Comparison of ENCODE assay signal across 12 cellular contexts in genomic region chr6:15429146-15430110, GRCh38.
A peak's percentile ranks its signal among the peaks of the same experiment; 100 is the strongest.
DNase-seq lines count a peak whose midpoint lies in the region; ATAC-seq lines count a peak whose summit lies in the region.
"Had no signal": no experiment of that assay in that cellular context is flagged by ENCODE, and none has a peak within 500 bp of the region (broad histone marks: within the 10 kb centered on the region; RNA-seq: fewer than 3 reads in every experiment).

No MANE protein-coding gene starts in this region.

- no peak for ATAC-seq in HG02981 (IDR thresholded peaks at IDR 0.05; ENCODE audit: unreplicated experiment)

- H3K4me2 ChIP-seq in skeletal muscle satellite cell (ENCODE audit: low read length): peak overlapping the region; percentile 67

- H3K9me3 ChIP-seq in SJCRH30 (replicated peaks) (no peaks in the 10 kb centered on the region), skeletal muscle satellite cell (replicated peaks; ENCODE audit: low read length) (no peaks in the 10 kb centered on the region), HAP-1 (no peaks in the 10 kb centered on the region)

- in situ Hi-C loops in HAP-1 (cut with MboI; ENCODE audit: low sequenced_read_pairs): no loop called here

- H3K9ac ChIP-seq in skeletal muscle satellite cell (ENCODE audit: low read depth, low read length): peak overlapping the region; percentile 63

- H3K36me3 ChIP-seq in SJCRH30: no peaks in the 10 kb centered on the region
- no peaks in the 10 kb centered on the region for H3K36me3 ChIP-seq in skeletal muscle satellite cell (ENCODE audit: insufficient read depth, low read length)
- no peaks in the 10 kb centered on the region for H3K36me3 ChIP-seq in HAP-1 (replicated peaks)

- peak; percentile 42 for DNase-seq in H4 (ENCODE audit: low spot score)
- DNase-seq in SJCRH30: peak; percentile 14 to 32
- DNase-seq in fibroblast of peridontal ligament (ENCODE audit: extremely low read depth): peak; percentile 78
- no peak for DNase-seq in HAP-1 (ENCODE audit: low spot score in 2 of 2)
- no peak for DNase-seq in effector CD4-positive, alpha-beta T cell
- DNase-seq: effector memory CD4-positive, alpha-beta T cell; GDM1; NCI-H1417 treated with DMSO at 0.1 percent for 48 hours; SHP77 treated with DMSO at 0.1 percent for 48 hours; stimulated activated CD4-positive, alpha-beta T cell treated with anti-CD3 and anti-CD28 coated beads, Interleukin-2, amount 100 ng/mL, for 24 hours had no signal

- H3K4me3 ChIP-seq in SJCRH30: no peak overlapping the region
- no peak overlapping the region for H3K4me3 ChIP-seq in skeletal muscle satellite cell (ENCODE audit: low read length)
- no peak overlapping the region for H3K4me3 ChIP-seq in HAP-1

- H3K27ac ChIP-seq in SJCRH30: peak overlapping the region; percentile 67

- H3K4me1 ChIP-seq in SJCRH30: peaks cover 39% of the 10 kb centered on the region
- peaks cover 48% of the 10 kb centered on the region for H3K4me1 ChIP-seq in skeletal muscle satellite cell (ENCODE audit: control insufficient read depth, insufficient read depth, low read length)
- peaks cover 24% of the 10 kb centered on the region for H3K4me1 ChIP-seq in HAP-1

- H3K27me3 ChIP-seq in SJCRH30 (no peaks in the 10 kb centered on the region), skeletal muscle satellite cell (ENCODE audit: control insufficient read depth, insufficient read depth, low read length) (no peaks in the 10 kb centered on the region), HAP-1 (ENCODE audit: low read depth) (no peaks in the 10 kb centered on the region)

Comparison
In these comparisons a context has a peak if more than half of its experiments do, and no peak if none do; other contexts are left out.
1. DNase-seq: peak in H4 (single experiment), SJCRH30 (2 of 2) and fibroblast of peridontal ligament (single experiment); none in HAP-1 (0 of 2) and effector CD4-positive, alpha-beta T cell (single experiment).